8 cellular contexts compared by ENCODE assay signal in the genomic region with DNA sequence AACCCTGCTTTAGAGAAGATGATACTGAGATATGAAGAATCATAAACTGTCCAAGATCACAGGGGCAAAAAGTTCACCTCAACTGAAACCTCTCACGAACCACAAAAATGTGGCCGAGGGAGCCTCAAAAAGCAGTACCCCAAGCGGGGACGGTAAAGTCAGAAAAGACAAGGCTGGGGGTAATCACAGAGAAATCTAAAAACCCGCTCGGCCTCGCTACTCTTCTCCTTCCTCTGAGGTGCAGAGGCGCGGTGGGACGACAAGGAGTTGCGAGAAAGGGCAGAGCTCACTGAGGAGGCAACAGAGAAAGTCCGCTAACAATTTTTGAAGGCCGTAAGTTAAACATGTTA. TPM values are rescaled to one million over a fixed set of nuclear protein-coding genes. Genes with fewer than 3 reads are reported as not detected.
DNase-seq lines count a peak whose midpoint lies in the region; ATAC-seq and TF ChIP-seq lines count a peak whose summit lies in the region.

No MANE protein-coding gene starts in this region.

- no peaks in the 10 kb centered on the region for H3K27me3 ChIP-seq in CD4-positive, alpha-beta T cell (ENCODE audit: control insufficient read depth, insufficient read depth, low read length)
- H3K27me3 ChIP-seq in mammary epithelial cell (ENCODE audit: insufficient read depth, low read length): no peaks in the 10 kb centered on the region
- no peaks in the 10 kb centered on the region for H3K27me3 ChIP-seq in mesendoderm (ENCODE audit: insufficient read depth, low read length, poor library complexity)
- H3K27me3 ChIP-seq in aorta (ENCODE audit: control insufficient read depth in 1 of 2, insufficient read depth in 2 of 2, low read length in 1 of 2): no peaks in the 10 kb centered on the region

- H3K27me3 Mint-ChIP-seq in CD4-positive, alpha-beta T cell: no peaks in the 10 kb centered on the region

- H3K23ac ChIP-seq in mesendoderm (ENCODE audit: low read length): no peak overlapping the region

- H3K4me1 Mint-ChIP-seq in CD4-positive, alpha-beta T cell (ENCODE audit: low read depth): peaks cover 23% of the 10 kb centered on the region

- no peak overlapping the region for H2BK120ac ChIP-seq in mesendoderm (ENCODE audit: low read depth, low read length)

- peak overlapping the region; percentile 68 to 83 (median 72) for H3K4me3 ChIP-seq in mammary epithelial cell (replicated peaks in 1 of 3; ENCODE audit: insufficient read depth in 1 of 3, low read depth in 2 of 3, low read length in 3 of 3)
- H3K4me3 ChIP-seq in mesendoderm (ENCODE audit: low read length): peak overlapping the region; percentile 90
- H3K4me3 ChIP-seq in aorta (ENCODE audit: low read length in 2 of 2): peak overlapping the region; percentile 43 to 70

- H4K8ac ChIP-seq in mesendoderm (ENCODE audit: low read depth, low read length): no peak overlapping the region

- H3K9me3 Mint-ChIP-seq in CD4-positive, alpha-beta T cell: no peaks in the 10 kb centered on the region

- in situ Hi-C loops in mammary epithelial cell (cut with MboI; ENCODE audit: low sequenced_read_pairs in 2 of 2): no loop called here
- in situ Hi-C loops in KBM-7 (cut with MboI; ENCODE audit: low pct_unique_long_range_greater_than_20kb, low sequenced_read_pairs): no loop called here

- H3K4me2 ChIP-seq in mammary epithelial cell (ENCODE audit: insufficient read depth, low read depth, low read length) (peak overlapping the region; percentile 79), mesendoderm (ENCODE audit: low read length) (peak overlapping the region; percentile 56)

- TSS peak; percentile 55 for BruUV-seq in mammary epithelial cell (replicated peaks; lab: Mats Ljungman, UMichigan)

- peaks cover 19% of the 10 kb centered on the region for H3K36me3 Mint-ChIP-seq in CD4-positive, alpha-beta T cell (ENCODE audit: low read depth)

- peaks cover 9% of the 10 kb centered on the region for H3K79me2 ChIP-seq in mammary epithelial cell (ENCODE audit: insufficient read depth, low read length)
- no peaks in the 10 kb centered on the region for H3K79me2 ChIP-seq in mesendoderm (ENCODE audit: control insufficient read depth, insufficient read depth, low read length)

- peak overlapping the region; percentile 99 for H2AFZ ChIP-seq in mammary epithelial cell (ENCODE audit: low read depth, low read length)

- H3K27ac Mint-ChIP-seq in CD4-positive, alpha-beta T cell: peak overlapping the region; percentile 91

- POLR2A ChIA-PET in CD4-positive, alpha-beta T cell (lab: Charles Lee): interaction anchor here (0.7 to 1.4 kb wide), 3 partner anchors 209 to 212 kb away, joined by 3 to 6 read pairs (median 5); partner anchors contain the start of gene PHIP

- no peak overlapping the region for H3K18ac ChIP-seq in mesendoderm (ENCODE audit: low read length)

- no peaks in the 10 kb centered on the region for H3K36me3 ChIP-seq in mammary epithelial cell (ENCODE audit: insufficient read depth, low read length)
- H3K36me3 ChIP-seq in mesendoderm (ENCODE audit: control insufficient read depth, insufficient read depth, low read length): no peaks in the 10 kb centered on the region
- no peaks in the 10 kb centered on the region for H3K36me3 ChIP-seq in aorta (ENCODE audit: control insufficient read depth in 1 of 2, insufficient read depth in 2 of 2, low read length in 1 of 2)

- H3K56ac ChIP-seq in mesendoderm (ENCODE audit: low read length): peak overlapping the region; percentile 90

- H3K4me3 Mint-ChIP-seq in CD4-positive, alpha-beta T cell: peak overlapping the region; percentile 98

- H4K5ac ChIP-seq in mesendoderm (ENCODE audit: low read length): no peak overlapping the region

- H3K9ac ChIP-seq in mammary epithelial cell (ENCODE audit: insufficient read depth, low read length) (peak overlapping the region; percentile 73), mesendoderm (ENCODE audit: low read length) (peak overlapping the region; percentile 79)

- peak overlapping the region; percentile 67 for H3K27ac ChIP-seq in CD4-positive, alpha-beta T cell (ENCODE audit: low read depth, low read length)
- H3K27ac ChIP-seq in mammary epithelial cell (ENCODE audit: insufficient read depth, low read depth, low read length) (peak overlapping the region; percentile 76), mesendoderm (ENCODE audit: low read depth, low read length) (no peak overlapping the region), aorta (ENCODE audit: low read depth in 1 of 2, low read length in 2 of 2) (no peak overlapping the region)

- no peak overlapping the region for H3K4ac ChIP-seq in mesendoderm (ENCODE audit: low read depth, low read length)

- H2AK5ac ChIP-seq in mesendoderm (ENCODE audit: low read length): no peak overlapping the region

- CTCF ChIA-PET in CD4-positive, alpha-beta T cell (lab: Charles Lee): no interaction called here
- CTCF ChIA-PET in mammary epithelial cell (lab: Charles Lee; ENCODE audit: low non-redundant PET): interaction anchor here (0.8 kb wide), 1 partner anchor 40 kb away, joined by 5 read pairs; no protein-coding TSS in a partner anchor

- H3K4me1 ChIP-seq in mammary epithelial cell (ENCODE audit: insufficient read depth, low read length): peaks cover 3% of the 10 kb centered on the region
- H3K4me1 ChIP-seq in mesendoderm (ENCODE audit: control insufficient read depth, low read depth, low read length): no peaks in the 10 kb centered on the region
- no peaks in the 10 kb centered on the region for H3K4me1 ChIP-seq in aorta (ENCODE audit: control insufficient read depth in 1 of 2, insufficient read depth in 2 of 2, low read length in 2 of 2)

- WGBS in mammary epithelial cell (ENCODE audit: low coverage, missing lambda C conversion rate): 7% methylated on average over 11 of the region's 13 CpGs
- no CpG with 5 or more reads among the region's 13 CpGs for WGBS in mesendoderm (ENCODE audit: extremely low coverage, insufficient coverage, low lambda C conversion rate)
- WGBS in aorta, 2 donors: 2 to 3% methylated on average over 13 of the region's 13 CpGs

- intact Hi-C loops in CD4-positive, alpha-beta T cell (cut with DNase I, micrococcal nuclease): loop anchor here in 1 of 2 experiments (5.0 to 10.0 kb wide), 2 partner anchors 210 to 1138 kb away; partner anchors contain the start of genes PHIP and TTK
- intact Hi-C loops in mammary epithelial cell (cut with micrococcal nuclease): loop anchor here (1.0 to 5.0 kb wide), 3 partner anchors 50 to 211 kb away; partner anchors contain the start of gene PHIP
- intact Hi-C loops in aorta (cut with DNase I): no loop called here

- DNase-seq in CD4-positive, alpha-beta T cell: peak in 1 of 10 experiments; percentile 1
- DNase-seq in mammary epithelial cell (no peak), mesendoderm (no peak), aorta (peak in 1 of 2 donors; percentile 72), KBM-7 (no peak), C1 segment of cervical spinal cord (lab: John Stamatoyannopoulos, UW) (no peak)

- H2BK5ac ChIP-seq in mesendoderm (ENCODE audit: low read length): no peak overlapping the region

- H3K79me1 ChIP-seq in mesendoderm (ENCODE audit: low read length): no peaks in the 10 kb centered on the region

- ATAC-seq in CD4-positive, alpha-beta T cell (ENCODE audit: poor library complexity): peak; percentile 24
- ATAC-seq in GM21367 (IDR thresholded peaks at IDR 0.05; ENCODE audit: unreplicated experiment): peak; percentile 32
- peak; percentile 15 for ATAC-seq in HG03558 (IDR thresholded peaks at IDR 0.05; ENCODE audit: extremely low read depth, unreplicated experiment)
- ATAC-seq in aorta (ENCODE audit: low FRiP score): peak; percentile 74

- dilution Hi-C loops in mammary epithelial cell (cut with HindIII; ENCODE audit: low sequenced_read_pairs): no loop called here

- no peaks in the 10 kb centered on the region for H3K9me3 ChIP-seq in CD4-positive, alpha-beta T cell (ENCODE audit: control insufficient read depth, low read length)
- H3K9me3 ChIP-seq in mammary epithelial cell (replicated peaks; ENCODE audit: insufficient read depth, low read length) (no peaks in the 10 kb centered on the region), aorta (ENCODE audit: control insufficient read depth, low read length) (no peaks in the 10 kb centered on the region)

- no peak for TF ChIP-seq CTCF in CD4-positive, alpha-beta T cell (IDR thresholded peaks at IDR 0.05)
- TF ChIP-seq CTCF in mammary epithelial cell (conservative IDR thresholded peaks at IDR 0.05 in 1 of 2, IDR thresholded peaks at IDR 0.05 in 1 of 2; ENCODE audit: extremely low read depth in 1 of 2, insufficient read depth in 1 of 2, low read depth in 1 of 2, low read length in 2 of 2): no peak

- no peak overlapping the region for H2BK15ac ChIP-seq in mesendoderm (replicated peaks; ENCODE audit: low read depth)

- H4K20me1 ChIP-seq in mammary epithelial cell (ENCODE audit: insufficient read depth, low read length): no peaks in the 10 kb centered on the region

RNA-seq across cellular contexts. Expression of gene IRAK1BP1, which starts 0.4 kb away (rescaled TPM):
- under 1 TPM; 0.52 to 0.98 TPM for total RNA-seq in CD4-positive, alpha-beta T cell
- 1 to 10 TPM; 6.2 to 8.0 TPM for total RNA-seq in mammary epithelial cell
- polyA plus RNA-seq in mammary epithelial cell: 2.3 TPM
- polyA minus RNA-seq in mammary epithelial cell: 3.6 TPM
- polyA plus RNA-seq in mesendoderm (2013, experiment 1 of 2): 3.7 TPM
- 3.8 TPM for polyA plus RNA-seq in mesendoderm (2013, experiment 2 of 2)
- total RNA-seq in aorta: 1 to 10 TPM; 3.3 to 5.0 TPM
- 1 to 10 TPM; 1.3 to 2.3 TPM for polyA plus RNA-seq in aorta

Comparison
In these comparisons a context has a peak if more than half of its experiments do, and no peak if none do; other contexts are left out.
1. ATAC-seq: peak in every context shown above with its lines; median percentile 74 in aorta; 32 in GM21367; 24 in CD4-positive, alpha-beta T cell; 15 in HG03558.
2. H3K27ac ChIP-seq: peak in CD4-positive, alpha-beta T cell (single experiment) and mammary epithelial cell (single experiment); none in mesendoderm (single experiment) and aorta (0 of 2).
3. Peak in every context shown above with its lines, with median percentiles within 50 percentile points of each other: H3K4me3 ChIP-seq.